ENCODE assay signal across 9 cellular contexts in genomic region chr1:8661185-8662110, GRCh38.
DNase-seq lines count a peak whose midpoint lies in the region; TF ChIP-seq lines count a peak whose summit lies in the region.
"Had no signal": no experiment of that assay in that cellular context is flagged by ENCODE, and none has a peak within 500 bp of the region (broad histone marks: within the 10 kb centered on the region; RNA-seq: fewer than 3 reads in every experiment).

No MANE protein-coding gene starts in this region.

- H4K20me1 ChIP-seq in OCI-LY3 (ENCODE audit: insufficient read depth, low read length), result peaks cover 12% of the 10 kb centered on the region

- TF ChIP-seq CTCF in OCI-LY3 (IDR thresholded peaks at IDR 0.05; ENCODE audit: low read depth, low read length), result no peak

- no peak overlapping the region for H2AFZ ChIP-seq in OCI-LY3 (ENCODE audit: low read depth, low read length)

- H3K4me3 ChIP-seq in OCI-LY3 (ENCODE audit: low read length), result no peak overlapping the region

- peak overlapping the region; percentile 43 for H3K4me2 ChIP-seq in OCI-LY3 (ENCODE audit: low read length)

- no peak overlapping the region for H3K27ac ChIP-seq in OCI-LY3 (ENCODE audit: low read length)
- peak overlapping the region; percentile 97 for H3K27ac ChIP-seq in epithelial cell of prostate
- H3K27ac ChIP-seq: HL-60 had no signal

- H3K36me3 ChIP-seq in OCI-LY3 (replicated peaks; ENCODE audit: low read depth, low read length), result no peaks in the 10 kb centered on the region

- peaks cover 58% of the 10 kb centered on the region for H3K79me2 ChIP-seq in OCI-LY3 (ENCODE audit: low read length)

- H3K9ac ChIP-seq in OCI-LY3 (ENCODE audit: low read length), result no peak overlapping the region

- H3K9me3 ChIP-seq in OCI-LY3 (ENCODE audit: insufficient read depth, low read length), result no peaks in the 10 kb centered on the region

- H3K4me1 ChIP-seq in OCI-LY3 (ENCODE audit: low read length), result peaks cover 50% of the 10 kb centered on the region

- DNase-seq in GM03348 (ENCODE audit: low spot score), result peak; percentile 44
- peak; percentile 51 for DNase-seq in epithelial cell of prostate (ENCODE audit: low read depth, low spot score)
- DNase-seq in renal cortical epithelial cell (ENCODE audit: low read depth), result peak; percentile 90
- no peak for DNase-seq in SKM-1 treated with dmso at 0.1 percent for 144 hours (lab: John Stamatoyannopoulos, UW; ENCODE audit: unreplicated experiment)
- DNase-seq in HT-29 (ENCODE audit: low spot score), result no peak
- DNase-seq in NCI-H1417 (lab: John Stamatoyannopoulos, UW), result no peak
- no peak for DNase-seq in D341Med (ENCODE audit: low spot score)

- no peaks in the 10 kb centered on the region for H3K27me3 ChIP-seq in OCI-LY3 (ENCODE audit: low read depth, low read length)

Comparison
In these comparisons a context has a peak if more than half of its experiments do, and no peak if none do; other contexts are left out.
1. DNase-seq: peak in GM03348 (single experiment), epithelial cell of prostate (single experiment) and renal cortical epithelial cell (single experiment); none in SKM-1 treated with dmso at 0.1 percent for 144 hours (single experiment), HT-29 (single experiment), NCI-H1417 (0 of 3) and D341Med (single experiment).